Comparison of ENCODE assay signal across 8 cellular contexts in genomic region chr21:16196521-16197208, GRCh38.
DNase-seq lines count a peak whose midpoint lies in the region; TF ChIP-seq lines count a peak whose summit lies in the region.

No MANE protein-coding gene starts in this region.

- DNase-seq in EH (ENCODE audit: low read depth) (peak; percentile 3), SKM-1 treated with dmso at 0.1 percent for 144 hours (lab: John Stamatoyannopoulos, UW; ENCODE audit: unreplicated experiment) (peak; percentile 7), fibroblast of the aortic adventitia (ENCODE audit: low read depth) (peak; percentile 68), retinal pigment epithelial cell (ENCODE audit: low read depth) (no peak), NCI-H345 treated with DMSO at 0.1 percent for 48 hours (lab: John Stamatoyannopoulos, UW; ENCODE audit: unreplicated experiment) (no peak), NCI-H1417 (lab: John Stamatoyannopoulos, UW) (no peak)
- DNase-seq in activated T-helper 1 cell treated with anti-CD3 and anti-CD28 coated beads, Interleukin-12 subunit alpha, Interleukin-12 subunit beta, Interleukin-2, Interleukin-4 antibody, amounts not matched to agents 30 ng/mL and 10 ng/mL and 1 ng/mL, durations not matched to agents 14 hours and 24 hours and 36 hours (ENCODE audit: low spot score) = no peak
- no peak for DNase-seq in stimulated activated CD8-positive, alpha-beta memory T cell treated with anti-CD3 and anti-CD28 coated beads, Interleukin-4, amount 100 ng/mL, for 48 hours

- H3K9me3 Mint-ChIP-seq in activated T-helper 1 cell treated with anti-CD3 and anti-CD28 coated beads, Interleukin-12 subunit alpha, Interleukin-12 subunit beta, Interleukin-2, Interleukin-4 antibody, amounts not matched to agents 30 ng/mL and 10 ng/mL and 1 ng/mL, durations not matched to agents 14 hours and 24 hours and 36 hours = no peaks in the 10 kb centered on the region

- no peak for TF ChIP-seq CTCF in fibroblast of the aortic adventitia (IDR thresholded peaks at IDR 0.05; ENCODE audit: insufficient read depth, low read length)
- no peak for TF ChIP-seq CTCF in retinal pigment epithelial cell (conservative IDR thresholded peaks at IDR 0.05; ENCODE audit: low read depth, low read length)

- H3K4me1 Mint-ChIP-seq in activated T-helper 1 cell treated with anti-CD3 and anti-CD28 coated beads, Interleukin-12 subunit alpha, Interleukin-12 subunit beta, Interleukin-2, Interleukin-4 antibody, amounts not matched to agents 30 ng/mL and 10 ng/mL and 1 ng/mL, durations not matched to agents 14 hours and 24 hours and 36 hours (ENCODE audit: low read depth) = peaks cover 6% of the 10 kb centered on the region

- H3K27me3 Mint-ChIP-seq in activated T-helper 1 cell treated with anti-CD3 and anti-CD28 coated beads, Interleukin-12 subunit alpha, Interleukin-12 subunit beta, Interleukin-2, Interleukin-4 antibody, amounts not matched to agents 30 ng/mL and 10 ng/mL and 1 ng/mL, durations not matched to agents 14 hours and 24 hours and 36 hours (ENCODE audit: insufficient read depth) = no peaks in the 10 kb centered on the region

- intact Hi-C loops in activated T-helper 1 cell treated with anti-CD3 and anti-CD28 coated beads, Interleukin-12 subunit alpha, Interleukin-12 subunit beta, Interleukin-2, Interleukin-4 antibody, amounts not matched to agents 30 ng/mL and 10 ng/mL and 1 ng/mL, durations not matched to agents 14 hours and 24 hours and 36 hours (cut with micrococcal nuclease) = no loop called here

- no peaks in the 10 kb centered on the region for H3K36me3 Mint-ChIP-seq in activated T-helper 1 cell treated with anti-CD3 and anti-CD28 coated beads, Interleukin-12 subunit alpha, Interleukin-12 subunit beta, Interleukin-2, Interleukin-4 antibody, amounts not matched to agents 30 ng/mL and 10 ng/mL and 1 ng/mL, durations not matched to agents 14 hours and 24 hours and 36 hours (ENCODE audit: low read depth)

- peak overlapping the region; percentile 44 for H3K4me3 ChIP-seq in fibroblast of the aortic adventitia (ENCODE audit: low read depth, low read length)
- H3K4me3 ChIP-seq in retinal pigment epithelial cell (ENCODE audit: low read length) = peak overlapping the region; percentile 13

- H3K27ac Mint-ChIP-seq in activated T-helper 1 cell treated with anti-CD3 and anti-CD28 coated beads, Interleukin-12 subunit alpha, Interleukin-12 subunit beta, Interleukin-2, Interleukin-4 antibody, amounts not matched to agents 30 ng/mL and 10 ng/mL and 1 ng/mL, durations not matched to agents 14 hours and 24 hours and 36 hours = no peak overlapping the region

- H3K4me3 Mint-ChIP-seq in activated T-helper 1 cell treated with anti-CD3 and anti-CD28 coated beads, Interleukin-12 subunit alpha, Interleukin-12 subunit beta, Interleukin-2, Interleukin-4 antibody, amounts not matched to agents 30 ng/mL and 10 ng/mL and 1 ng/mL, durations not matched to agents 14 hours and 24 hours and 36 hours = no peak overlapping the region

Comparison
In these comparisons a context has a peak if more than half of its experiments do, and no peak if none do; other contexts are left out.
1. DNase-seq: peak in EH (single experiment), SKM-1 treated with dmso at 0.1 percent for 144 hours (single experiment) and fibroblast of the aortic adventitia (single experiment); none in retinal pigment epithelial cell (single experiment), activated T-helper 1 cell treated with anti-CD3 and anti-CD28 coated beads, Interleukin-12 subunit alpha, Interleukin-12 subunit beta, Interleukin-2, Interleukin-4 antibody, amounts not matched to agents 30 ng/mL and 10 ng/mL and 1 ng/mL, durations not matched to agents 14 hours and 24 hours and 36 hours (single experiment), NCI-H345 treated with DMSO at 0.1 percent for 48 hours (single experiment), stimulated activated CD8-positive, alpha-beta memory T cell treated with anti-CD3 and anti-CD28 coated beads, Interleukin-4, amount 100 ng/mL, for 48 hours (single experiment) and NCI-H1417 (0 of 3).